In the genomic region with DNA sequence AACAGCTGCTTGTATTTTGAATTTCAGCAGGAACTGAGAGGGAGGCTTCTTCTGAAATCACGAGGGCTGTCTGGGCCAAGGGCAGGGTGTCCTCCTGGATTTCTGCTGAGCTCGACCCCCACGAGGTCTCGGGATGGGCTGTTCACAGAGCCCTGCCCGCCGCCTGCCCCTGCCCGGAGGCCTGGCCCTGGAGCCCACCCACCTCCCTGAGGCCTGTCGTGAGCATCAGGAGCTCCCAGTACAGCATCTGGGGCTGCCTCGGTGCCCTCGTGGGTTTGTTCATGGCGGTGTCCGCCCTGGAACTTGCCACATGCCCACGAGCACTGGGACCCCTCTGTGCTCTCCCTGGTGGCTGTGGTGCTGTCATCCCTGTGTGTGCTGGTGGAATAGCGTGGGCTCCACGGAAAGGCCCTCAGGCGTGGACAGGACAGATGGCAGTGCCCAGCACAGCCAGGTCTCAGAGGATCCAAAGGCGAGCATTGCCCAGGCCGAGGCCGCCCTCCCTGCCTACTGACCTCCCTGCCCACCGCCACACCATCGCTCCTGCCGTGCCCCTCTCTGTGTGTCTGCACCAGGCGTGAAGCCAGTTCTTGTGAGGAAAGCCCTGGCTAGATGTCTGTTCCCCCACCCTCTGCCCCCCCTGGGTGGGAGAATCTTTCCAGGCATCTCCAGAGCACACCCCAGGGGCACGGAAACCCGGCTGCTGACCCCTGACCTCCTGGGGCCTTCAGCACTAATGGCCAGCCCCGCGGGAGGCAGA, we compare ENCODE assay signal across 16 cellular contexts. TPM values are rescaled to one million over a fixed set of nuclear protein-coding genes. Genes with fewer than 3 reads are reported as not detected.
A peak's percentile ranks its signal among the peaks of the same experiment; 100 is the strongest.
DNase-seq lines count a peak whose midpoint lies in the region; ATAC-seq and TF ChIP-seq lines count a peak whose summit lies in the region.
"Had no signal": no experiment of that assay in that cellular context is flagged by ENCODE, and none has a peak within 500 bp of the region (broad histone marks: within the 10 kb centered on the region; RNA-seq: fewer than 3 reads in every experiment).

No MANE protein-coding gene starts in this region.

- H3K9me3 ChIP-seq in heart right ventricle: peaks cover 0 to 3% (median 0%) of the 10 kb centered on the region in 11 donors
- H3K9me3 ChIP-seq in naive thymus-derived CD4-positive, alpha-beta T cell (ENCODE audit: control insufficient read depth in 2 of 3, low read length in 3 of 3): no peaks in the 10 kb centered on the region

- no peaks in the 10 kb centered on the region for H3K9me3 Mint-ChIP-seq in nephron progenitor cell
- no peaks in the 10 kb centered on the region for H3K9me3 Mint-ChIP-seq in naive thymus-derived CD4-positive, alpha-beta T cell
- H3K9me3 Mint-ChIP-seq: natural killer cell; stimulated activated naive B cell treated with anti-CD40 and anti-IgM and Interleukin-4, amounts not matched to agents 10 μg/mL and 1 μg/mL and 100 μg/mL, for 72 hours had no signal

- CTCF ChIA-PET in naive thymus-derived CD4-positive, alpha-beta T cell (lab: Charles Lee): no interaction called here

- 59 to 68% methylated on average over 27 of the region's 27 CpGs for WGBS in heart right ventricle, 2 donors

- H3K27me3 Mint-ChIP-seq in nephron progenitor cell (ENCODE audit: low read depth, poor library complexity): peaks cover 2% of the 10 kb centered on the region
- no peaks in the 10 kb centered on the region for H3K27me3 Mint-ChIP-seq in naive thymus-derived CD4-positive, alpha-beta T cell
- H3K27me3 Mint-ChIP-seq: activated naive CD8-positive, alpha-beta T cell; stimulated activated naive B cell treated with anti-CD40 and anti-IgM and Interleukin-4, amounts not matched to agents 10 μg/mL and 1 μg/mL and 100 μg/mL, for 72 hours; T-helper 17 cell had no signal

- H3K4me1 Mint-ChIP-seq in nephron progenitor cell: peaks cover 37% of the 10 kb centered on the region
- H3K4me1 Mint-ChIP-seq in naive thymus-derived CD4-positive, alpha-beta T cell: peaks cover 0 to 4% (median 0%) of the 10 kb centered on the region in 7 donors
- H3K4me1 Mint-ChIP-seq: T-helper 17 cell had no signal

- DNase-seq in heart right ventricle (no peak), nephron progenitor cell (peak; percentile 36), iPS-NIHi7 (ENCODE audit: extremely low spot score) (no peak), SIG-M5 (lab: John Stamatoyannopoulos, UW) (no peak)
- DNase-seq in naive thymus-derived CD4-positive, alpha-beta T cell: no peak
- DNase-seq: activated CD8-positive, alpha-beta memory T cell treated with anti-CD3 and anti-CD28 coated beads, Interleukin-2, amount 50 U/mL, for 48 hours; DMS79 treated with DMSO at 0.1 percent for 48 hours; glutamatergic neuron; natural killer cell; NCI-H2029 treated with DMSO at 0.1 percent for 48 hours; stimulated activated naive B cell treated with anti-CD40 and anti-IgM and Interleukin-4, amounts not matched to agents 10 μg/mL and 1 μg/mL and 100 μg/mL, for 72 hours; T-helper 17 cell had no signal

- H3K27ac ChIP-seq in angular gyrus (ENCODE audit: low read depth, low read length) (peak overlapping the region; percentile 37), heart right ventricle (peak overlapping the region; percentile 80 to 97 (median 90)), temporal lobe (ENCODE audit: low read depth, low read length) (peak overlapping the region; percentile 45)
- no peak overlapping the region for H3K27ac ChIP-seq in naive thymus-derived CD4-positive, alpha-beta T cell (ENCODE audit: low read depth, low read length)

- H3K27ac Mint-ChIP-seq in nephron progenitor cell: no peak overlapping the region
- no peak overlapping the region for H3K27ac Mint-ChIP-seq in naive thymus-derived CD4-positive, alpha-beta T cell
- H3K27ac Mint-ChIP-seq: activated naive CD8-positive, alpha-beta T cell; natural killer cell; stimulated activated naive B cell treated with anti-CD40 and anti-IgM and Interleukin-4, amounts not matched to agents 10 μg/mL and 1 μg/mL and 100 μg/mL, for 72 hours; T-helper 17 cell had no signal

- peaks cover 10 to 49% (median 33%) of the 10 kb centered on the region in 9 donors for H3K4me1 ChIP-seq in heart right ventricle
- no peaks in the 10 kb centered on the region for H3K4me1 ChIP-seq in naive thymus-derived CD4-positive, alpha-beta T cell (ENCODE audit: control insufficient read depth in 2 of 2, insufficient read depth in 2 of 2, low read length in 2 of 2)

- intact Hi-C loops in heart right ventricle (cut with DNase I): no loop called here
- intact Hi-C loops in naive thymus-derived CD4-positive, alpha-beta T cell (cut with micrococcal nuclease): no loop called here

- no peaks in the 10 kb centered on the region for H3K36me3 Mint-ChIP-seq in nephron progenitor cell (ENCODE audit: low read depth)
- H3K36me3 Mint-ChIP-seq in naive thymus-derived CD4-positive, alpha-beta T cell: peaks cover 0 to 2% (median 0%) of the 10 kb centered on the region in 5 donors
- H3K36me3 Mint-ChIP-seq: activated naive CD8-positive, alpha-beta T cell; natural killer cell; stimulated activated naive B cell treated with anti-CD40 and anti-IgM and Interleukin-4, amounts not matched to agents 10 μg/mL and 1 μg/mL and 100 μg/mL, for 72 hours had no signal

- H3K27me3 ChIP-seq in heart right ventricle: no peaks in the 10 kb centered on the region
- H3K27me3 ChIP-seq in naive thymus-derived CD4-positive, alpha-beta T cell (ENCODE audit: control insufficient read depth in 2 of 2, insufficient read depth in 2 of 2, low read length in 2 of 2): no peaks in the 10 kb centered on the region

- no peak overlapping the region for H3K4me3 Mint-ChIP-seq in nephron progenitor cell
- H3K4me3 Mint-ChIP-seq in naive thymus-derived CD4-positive, alpha-beta T cell: no peak overlapping the region
- H3K4me3 Mint-ChIP-seq: activated naive CD8-positive, alpha-beta T cell; natural killer cell; stimulated activated naive B cell treated with anti-CD40 and anti-IgM and Interleukin-4, amounts not matched to agents 10 μg/mL and 1 μg/mL and 100 μg/mL, for 72 hours; T-helper 17 cell had no signal

- POLR2A ChIA-PET in naive thymus-derived CD4-positive, alpha-beta T cell (lab: Charles Lee): interaction anchor here (1.7 kb wide), 1 partner anchor 8 kb away, joined by 5 read pairs; no protein-coding TSS in a partner anchor

- peak in 2 of 8 donors; percentile 1 to 23 for ATAC-seq in heart right ventricle
- no peak for ATAC-seq in naive thymus-derived CD4-positive, alpha-beta T cell
- no peak for ATAC-seq in HG02798 (IDR thresholded peaks at IDR 0.05; ENCODE audit: poor library complexity, unreplicated experiment)
- ATAC-seq: natural killer cell; stimulated activated naive B cell treated with anti-CD40 and anti-IgM and Interleukin-4, amounts not matched to agents 10 μg/mL and 1 μg/mL and 100 μg/mL, for 72 hours; T-helper 17 cell had no signal

- TF ChIP-seq CTCF in heart right ventricle (IDR thresholded peaks at IDR 0.05) (no peak), nephron progenitor cell (IDR thresholded peaks at IDR 0.05) (no peak)

- H3K4me3 ChIP-seq in heart right ventricle: no peak overlapping the region
- H3K4me3 ChIP-seq in naive thymus-derived CD4-positive, alpha-beta T cell (ENCODE audit: low read length): no peak overlapping the region

- peaks cover 0 to 12% (median 0%) of the 10 kb centered on the region in 9 donors for H3K36me3 ChIP-seq in heart right ventricle
- no peaks in the 10 kb centered on the region for H3K36me3 ChIP-seq in naive thymus-derived CD4-positive, alpha-beta T cell (ENCODE audit: control insufficient read depth in 2 of 3, insufficient read depth in 3 of 3, low read length in 3 of 3)

RNA-seq across cellular contexts. Expression of a gene that starts 25.9 kb away (rescaled TPM):
- total RNA-seq in heart right ventricle: 100 to 1,000 TPM in 8 of 10 donors, 10 to 100 TPM in 2; 52.7 to 428 (median 162) TPM
- polyA plus RNA-seq in heart right ventricle: 1,000 to 10,000 TPM in 1 of 2 donors, 100 to 1,000 TPM in 1; 288 to 1,549 TPM
- total RNA-seq in temporal lobe: 6.4 TPM
- total RNA-seq in naive thymus-derived CD4-positive, alpha-beta T cell: 10 to 100 TPM in 1 of 5 experiments, 1 to 10 TPM in 1, under 1 TPM in 2, not detected in 1; 0.59 to 13.2 (median 0.95) TPM
- 1 to 10 TPM in 1 of 2 donors, under 1 TPM in 1; 0.52 to 1.9 TPM for polyA plus RNA-seq in naive thymus-derived CD4-positive, alpha-beta T cell
